1 cellular context compared by ENCODE assay signal in the genomic region with DNA sequence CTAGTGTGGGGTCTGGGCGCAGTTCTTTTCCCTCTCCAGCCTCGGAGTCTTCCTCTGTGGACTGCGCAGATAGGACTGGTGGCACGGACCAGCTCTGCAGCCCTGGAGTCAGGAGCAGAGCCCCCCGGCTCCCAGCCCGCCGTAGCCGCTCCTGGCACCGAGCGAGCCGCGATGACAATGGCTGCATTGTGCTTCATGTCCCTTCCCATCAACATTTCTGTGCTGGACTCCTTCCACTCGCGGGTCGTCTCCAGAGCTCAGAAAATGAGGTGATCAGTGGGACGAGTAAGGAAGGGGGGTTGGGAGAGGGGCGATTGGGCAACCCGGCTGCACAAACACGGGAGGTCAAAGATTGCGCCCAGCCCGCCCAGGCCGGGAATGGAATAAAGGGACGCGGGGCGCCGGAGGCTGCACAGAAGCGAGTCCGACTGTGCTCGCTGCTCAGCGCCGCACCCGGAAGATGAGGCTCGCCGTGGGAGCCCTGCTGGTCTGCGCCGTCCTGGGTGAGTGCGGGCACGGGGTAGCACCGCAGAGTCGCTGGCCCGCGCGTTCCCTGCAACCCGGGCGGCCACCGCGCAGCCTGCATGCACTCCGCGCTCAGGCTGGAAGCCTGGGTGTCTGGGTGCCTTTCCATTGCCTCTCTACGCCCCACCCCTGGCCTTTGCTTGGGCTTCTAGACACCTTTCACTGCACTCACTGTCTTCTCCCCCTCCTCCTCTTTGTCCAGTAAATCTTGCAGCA.
TF ChIP-seq lines count a peak whose summit lies in the region.

A gene (plus strand): TSS at position 413 of the 741 bp plus-strand sequence. CDS start 48 bp downstream, at position 461.

TF ChIP-seq in IMR-90, 13 proteins besides CTCF, POLR2A, EP300 and RAD21:
- TF ChIP-seq CHD1 (IDR thresholded peaks at IDR 0.05; ENCODE audit: low read depth, low read length) (no peak), BHLHE40 (IDR thresholded peaks at IDR 0.05; ENCODE audit: low read depth, low read length) (no peak), MAFK (IDR thresholded peaks at IDR 0.05; ENCODE audit: low read depth, low read length) (no peak), RFX5 (IDR thresholded peaks at IDR 0.05; ENCODE audit: low read depth, low read length) (no peak), MAZ (IDR thresholded peaks at IDR 0.05; ENCODE audit: borderline replicate concordance, low read depth, low read length) (no peak), FOS (IDR thresholded peaks at IDR 0.05; ENCODE audit: low read depth, low read length) (no peak), MXI1 (IDR thresholded peaks at IDR 0.05; ENCODE audit: borderline replicate concordance, low read depth, low read length) (no peak), RCOR1 (IDR thresholded peaks at IDR 0.05; ENCODE audit: insufficient replicate concordance, low read length) (no peak), SMC3 (IDR thresholded peaks at IDR 0.05; ENCODE audit: low read depth, low read length) (no peak), CEBPB (IDR thresholded peaks at IDR 0.05; ENCODE audit: low read depth, low read length) (no peak), NFE2L2 (IDR thresholded peaks at IDR 0.05; ENCODE audit: low read depth, low read length) (no peak)
- TF ChIP-seq, protein P1, sequence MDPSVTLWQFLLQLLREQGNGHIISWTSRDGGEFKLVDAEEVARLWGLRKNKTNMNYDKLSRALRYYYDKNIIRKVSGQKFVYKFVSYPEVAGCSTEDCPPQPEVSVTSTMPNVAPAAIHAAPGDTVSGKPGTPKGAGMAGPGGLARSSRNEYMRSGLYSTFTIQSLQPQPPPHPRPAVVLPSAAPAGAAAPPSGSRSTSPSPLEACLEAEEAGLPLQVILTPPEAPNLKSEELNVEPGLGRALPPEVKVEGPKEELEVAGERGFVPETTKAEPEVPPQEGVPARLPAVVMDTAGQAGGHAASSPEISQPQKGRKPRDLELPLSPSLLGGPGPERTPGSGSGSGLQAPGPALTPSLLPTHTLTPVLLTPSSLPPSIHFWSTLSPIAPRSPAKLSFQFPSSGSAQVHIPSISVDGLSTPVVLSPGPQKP (IDR thresholded peaks at IDR 0.05; ENCODE audit: borderline replicate concordance, low read depth, low read length): no peak
- TF ChIP-seq, protein P2, sequence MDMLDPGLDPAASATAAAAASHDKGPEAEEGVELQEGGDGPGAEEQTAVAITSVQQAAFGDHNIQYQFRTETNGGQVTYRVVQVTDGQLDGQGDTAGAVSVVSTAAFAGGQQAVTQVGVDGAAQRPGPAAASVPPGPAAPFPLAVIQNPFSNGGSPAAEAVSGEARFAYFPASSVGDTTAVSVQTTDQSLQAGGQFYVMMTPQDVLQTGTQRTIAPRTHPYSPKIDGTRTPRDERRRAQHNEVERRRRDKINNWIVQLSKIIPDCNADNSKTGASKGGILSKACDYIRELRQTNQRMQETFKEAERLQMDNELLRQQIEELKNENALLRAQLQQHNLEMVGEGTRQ (IDR thresholded peaks at IDR 0.05; ENCODE audit: low read depth, low read length): no peak
